In genomic region chr13:48178126-48178525, GRCh38 we compare ENCODE assay signal across 24 cellular contexts.
"Had no signal": no experiment of that assay in that cellular context is flagged by ENCODE, and none has a peak within 500 bp of the region (broad histone marks: within the 10 kb centered on the region; RNA-seq: fewer than 3 reads in every experiment).

No MANE protein-coding gene starts in this region.

- H3K27me3 ChIP-seq: colonic mucosa, esophagus muscularis mucosa, gastrocnemius medialis, heart right ventricle, left lung had no signal

- ATAC-seq: effector memory CD8-positive, alpha-beta T cell; gastrocnemius medialis; left cardiac atrium; left lung; left ventricle myocardium superior; mucosa of descending colon; naive thymus-derived CD8-positive, alpha-beta T cell had no signal

- H3K4me3 ChIP-seq: colonic mucosa, esophagus muscularis mucosa, gastrocnemius medialis, heart right ventricle, left lung, lung, mucosa of descending colon had no signal

- H3K9me3 ChIP-seq: colonic mucosa, esophagus muscularis mucosa, gastrocnemius medialis, heart right ventricle, left lung, mucosa of descending colon had no signal

- FAIRE-seq: endometrium, islet of Langerhans, keratinocyte had no signal

- H3K27ac ChIP-seq: colonic mucosa, esophagus muscularis mucosa, gastrocnemius medialis, heart right ventricle, left lung had no signal

- H3K36me3 ChIP-seq: colonic mucosa, esophagus muscularis mucosa, gastrocnemius medialis, heart right ventricle, left lung had no signal

- DNase-seq: cerebellar nuclear complex; colonic mucosa; cortex of kidney; effector CD8-positive, alpha-beta T cell; effector memory CD8-positive, alpha-beta T cell; endodermal cell; foreskin melanocyte; gastrocnemius medialis; glutamatergic neuron; head of caudate nucleus; heart right ventricle; hippocampal formation; left cardiac atrium; left lung; left ventricle myocardium superior; mesenchymal stem cell; mucosa of descending colon; naive B cell; naive thymus-derived CD8-positive, alpha-beta T cell had no signal

- H3K4me1 ChIP-seq: colonic mucosa, esophagus muscularis mucosa, gastrocnemius medialis had no signal
